ENCODE assay signal across 29 cellular contexts in genomic region chr7:117769085-117769484, GRCh38.
A peak's percentile ranks its signal among the peaks of the same experiment; 100 is the strongest.
DNase-seq lines count a peak whose midpoint lies in the region; ATAC-seq, FAIRE-seq and TF ChIP-seq lines count a peak whose summit lies in the region.
"Had no signal": no experiment of that assay in that cellular context is flagged by ENCODE, and none has a peak within 500 bp of the region (broad histone marks: within the 10 kb centered on the region; RNA-seq: fewer than 3 reads in every experiment).

No MANE protein-coding gene starts in this region.

- dilution Hi-C loops in mammary epithelial cell (cut with HindIII; ENCODE audit: low sequenced_read_pairs) = no loop called here

- H3K36me3 Mint-ChIP-seq in T-cell = no peaks in the 10 kb centered on the region
- H3K36me3 Mint-ChIP-seq: activated naive CD4-positive, alpha-beta T cell treated with anti-CD3 and anti-CD28 coated beads, Interleukin-2, amount 50 U/mL, for 24 hours; CD8-positive, alpha-beta T cell; IgD-negative memory B cell had no signal

- H3K4me1 Mint-ChIP-seq in T-cell = peaks cover 0 to 3% (median 0%) of the 10 kb centered on the region in 3 donors
- H3K4me1 Mint-ChIP-seq: activated naive CD4-positive, alpha-beta T cell treated with anti-CD3 and anti-CD28 coated beads, Interleukin-2, amount 50 U/mL, for 24 hours had no signal

- TF ChIP-seq EP300 in GM12878 (IDR thresholded peaks at IDR 0.05; ENCODE audit: borderline replicate concordance in 1 of 2, control insufficient read depth in 1 of 2, low read depth in 2 of 2, low read length in 2 of 2) = no peak

- TF ChIP-seq CTCF in GM12878 (IDR thresholded peaks at IDR 0.05 in 2 of 3, conservative IDR thresholded peaks at IDR 0.05 in 1 of 3; ENCODE audit: control insufficient read depth in 2 of 3, extremely low read depth in 1 of 3, insufficient read depth in 1 of 3, low read depth in 3 of 3, low read length in 3 of 3) = no peak
- TF ChIP-seq CTCF in mammary epithelial cell (conservative IDR thresholded peaks at IDR 0.05 in 1 of 2, IDR thresholded peaks at IDR 0.05 in 1 of 2; ENCODE audit: extremely low read depth in 1 of 2, insufficient read depth in 1 of 2, low read depth in 1 of 2, low read length in 2 of 2) = no peak

- CTCF ChIA-PET in GM12878 (lab: Yijun Ruan, JAX) (interaction anchor here (0.6 to 1.2 kb wide), 2 partner anchors 9 to 18 kb away, joined by 3 to 4 read pairs; no protein-coding TSS in a partner anchor), T-cell (lab: Charles Lee) (no interaction called here), mammary epithelial cell (lab: Charles Lee; ENCODE audit: low non-redundant PET) (no interaction called here)

- SMC1A ChIA-PET in GM12878 (lab: Charles Lee; ENCODE audit: uncharacterized antibody, unreplicated experiment) = interaction anchor here (1.2 to 1.4 kb wide), 2 partner anchors 9 to 12 kb away, joined by 4 to 5 read pairs; no protein-coding TSS in a partner anchor

- BruUV-seq in GM12878 (replicated peaks; lab: Mats Ljungman, UMichigan) = no TSS peak
- no TSS peak for BruUV-seq in mammary epithelial cell (replicated peaks; lab: Mats Ljungman, UMichigan)

- no peaks in the 10 kb centered on the region for H3K79me2 ChIP-seq in GM12878 (ENCODE audit: control insufficient read depth, insufficient read depth, low read length)
- no peaks in the 10 kb centered on the region for H3K79me2 ChIP-seq in mammary epithelial cell (ENCODE audit: insufficient read depth, low read length)

- no peak overlapping the region for H3K27ac Mint-ChIP-seq in T-cell
- H3K27ac Mint-ChIP-seq: activated naive CD4-positive, alpha-beta T cell treated with anti-CD3 and anti-CD28 coated beads, Interleukin-2, amount 50 U/mL, for 24 hours; CD8-positive, alpha-beta T cell; GM23338; IgD-negative memory B cell; stimulated activated naive CD8-positive, alpha-beta T cell treated with anti-CD3 and anti-CD28 coated beads, Interleukin-15, Interleukin-2, amounts not matched to agents 100 ng/mL and 50 ng/mL, for 24 hours had no signal

- H4K20me1 ChIP-seq in GM12878 (ENCODE audit: control insufficient read depth, insufficient read depth) (no peaks in the 10 kb centered on the region), mammary epithelial cell (ENCODE audit: insufficient read depth, low read length) (no peaks in the 10 kb centered on the region)

- no peak overlapping the region; the same call in 1 of the 2 replicates for H2AFZ ChIP-seq in GM12878 (ENCODE audit: control insufficient read depth, low read depth, low read length)
- no peak overlapping the region for H2AFZ ChIP-seq in mammary epithelial cell (ENCODE audit: low read depth, low read length)
- H2AFZ ChIP-seq: GM23338 had no signal

- no peaks in the 10 kb centered on the region for H3K36me3 ChIP-seq in GM12878 (ENCODE audit: control insufficient read depth in 2 of 2, insufficient read depth in 2 of 2, low read length in 1 of 2)
- no peaks in the 10 kb centered on the region for H3K36me3 ChIP-seq in mammary epithelial cell (ENCODE audit: insufficient read depth, low read length)
- H3K36me3 ChIP-seq: gastrocnemius medialis, transverse colon had no signal

- TF ChIP-seq RAD21 in GM12878 (IDR thresholded peaks at IDR 0.05; ENCODE audit: insufficient read depth, low read depth, low read length) = no peak

- H3K4me1 ChIP-seq in GM12878 (ENCODE audit: control insufficient read depth, insufficient read depth, low read length) = peaks cover 17% of the 10 kb centered on the region
- no peaks in the 10 kb centered on the region for H3K4me1 ChIP-seq in mammary epithelial cell (ENCODE audit: insufficient read depth, low read length)
- H3K4me1 ChIP-seq: gastrocnemius medialis, psoas muscle, transverse colon had no signal

- ATAC-seq in GM18870 (IDR thresholded peaks at IDR 0.05; ENCODE audit: unreplicated experiment) (peak; percentile 47), GM21447 (IDR thresholded peaks at IDR 0.05; ENCODE audit: unreplicated experiment) (peak; percentile 31), HG03097 (IDR thresholded peaks at IDR 0.05; ENCODE audit: low FRiP score, unreplicated experiment) (peak; percentile 52), GM12878 (0 out of 3 replicates have a peak, but pooled peaks have one; percentile 11), T-cell (replicated peaks in 1 of 4) (no peak), GM18868 (IDR thresholded peaks at IDR 0.05; ENCODE audit: unreplicated experiment) (no peak)
- ATAC-seq: activated T-cell treated with anti-CD3 and anti-CD28 coated beads, Interleukin-2, amount 50 U/mL, for 4 hours; CD8-positive, alpha-beta T cell; gastrocnemius medialis; GM23338; psoas muscle had no signal

- WGBS in GM12878 (ENCODE audit: insufficient coverage, insufficient replicate concordance, low lambda C conversion rate, missing lambda C conversion rate) = 52% methylated on average over 1 of the region's 1 CpG
- 90% methylated on average over 1 of the region's 1 CpG for WGBS in mammary epithelial cell (ENCODE audit: low coverage, missing lambda C conversion rate)

- H3K4me2 ChIP-seq in GM12878 (ENCODE audit: control insufficient read depth, insufficient read depth) (no peak overlapping the region), mammary epithelial cell (ENCODE audit: insufficient read depth, low read depth, low read length) (no peak overlapping the region)
- H3K4me2 ChIP-seq: GM23338 had no signal

- H3K27me3 Mint-ChIP-seq in T-cell = peaks cover 8 to 24% of the 10 kb centered on the region in 2 donors

- RAD21 ChIA-PET in GM12878 (lab: Charles Lee; ENCODE audit: unreplicated experiment) = no interaction called here

- no peaks in the 10 kb centered on the region for H3K9me3 ChIP-seq in GM12878 (replicated peaks; ENCODE audit: control insufficient read depth, insufficient read depth, low read length)
- H3K9me3 ChIP-seq in mammary epithelial cell (replicated peaks; ENCODE audit: insufficient read depth, low read length) = no peaks in the 10 kb centered on the region
- H3K9me3 ChIP-seq: gastrocnemius medialis, psoas muscle, transverse colon had no signal

- intact Hi-C loops in GM12878 (cut with micrococcal nuclease; ENCODE audit: unreplicated experiment) (no loop called here), posterior vena cava (cut with DNase I) (no loop called here), mammary epithelial cell (cut with micrococcal nuclease) (no loop called here)

- H3K9ac ChIP-seq in GM12878 (ENCODE audit: control insufficient read depth, insufficient read depth, low read length) (no peak overlapping the region), mammary epithelial cell (ENCODE audit: insufficient read depth, low read length) (no peak overlapping the region)

- H3K27ac ChIP-seq in GM12878 (ENCODE audit: control insufficient read depth, insufficient read depth) = no peak overlapping the region
- H3K27ac ChIP-seq in mammary epithelial cell (ENCODE audit: insufficient read depth, low read depth, low read length) = no peak overlapping the region
- H3K27ac ChIP-seq: gastrocnemius medialis, psoas muscle, RWPE1, transverse colon had no signal

- peak; percentile 47 for FAIRE-seq in GM12878 (lab: Jason Lieb, UNC)
- FAIRE-seq: astrocyte, GM12891 had no signal

- no peak overlapping the region for H3K4me3 ChIP-seq in GM12878
- H3K4me3 ChIP-seq in mammary epithelial cell (replicated peaks in 1 of 3; ENCODE audit: insufficient read depth in 1 of 3, low read depth in 2 of 3, low read length in 3 of 3) = no peak overlapping the region
- H3K4me3 ChIP-seq: gastrocnemius medialis, GM23338, psoas muscle, transverse colon had no signal

- POLR2A ChIA-PET in GM12878 (lab: Charles Lee) = no interaction called here
- POLR2A ChIA-PET in T-cell (lab: Charles Lee) = no interaction called here

- no peak for TF ChIP-seq POLR2A in GM12878 (IDR thresholded peaks at IDR 0.05; ENCODE audit: low read depth, low read length)

- DNase-seq in GM12878 (ENCODE audit: low read depth, low spot score) = no peak
- DNase-seq in T-cell = no peak
- DNase-seq in posterior vena cava (ENCODE audit: low spot score) = no peak
- DNase-seq in mammary epithelial cell = no peak
- DNase-seq: activated CD4-positive, alpha-beta T cell treated with anti-CD3 and anti-CD28 coated beads for 1 hour; activated CD8-positive, alpha-beta memory T cell treated with anti-CD3 and anti-CD28 coated beads for 24 hours; activated T-cell treated with anti-CD3 and anti-CD28 coated beads, Interleukin-2, amount 50 U/mL, for 4 hours; CD8-positive, alpha-beta T cell; cerebellar nuclear complex; effector CD4-positive, alpha-beta T cell; erythroblast; gastrocnemius medialis; islet precursor cell; NCI-H1436 treated with DMSO at 0.1 percent for 48 hours; NCI-H524 treated with DMSO at 0.1 percent for 48 hours; psoas muscle; stimulated activated CD4-positive, alpha-beta T cell treated with anti-CD3 and anti-CD28 coated beads, Interleukin-2, amount 100 ng/mL, for 48 hours; transverse colon had no signal

- no peaks in the 10 kb centered on the region for H3K9me3 Mint-ChIP-seq in T-cell
- H3K9me3 Mint-ChIP-seq: activated naive CD4-positive, alpha-beta T cell treated with anti-CD3 and anti-CD28 coated beads, Interleukin-2, amount 50 U/mL, for 24 hours; activated T-cell treated with anti-CD3 and anti-CD28 coated beads, Interleukin-2, amount 50 U/mL, for 4 hours; CD8-positive, alpha-beta T cell; GM23338; stimulated activated naive CD8-positive, alpha-beta T cell treated with anti-CD3 and anti-CD28 coated beads, Interleukin-15, Interleukin-2, amounts not matched to agents 100 ng/mL and 50 ng/mL, for 24 hours had no signal

- H3K27me3 ChIP-seq in GM12878 (replicated peaks in 1 of 2; ENCODE audit: control insufficient read depth in 2 of 2, insufficient read depth in 2 of 2, low read length in 1 of 2) = no peaks in the 10 kb centered on the region; a peak in 1 of 4 replicates
- no peaks in the 10 kb centered on the region for H3K27me3 ChIP-seq in mammary epithelial cell (ENCODE audit: insufficient read depth, low read length)
- H3K27me3 ChIP-seq: gastrocnemius medialis, transverse colon had no signal

- no peak overlapping the region for H3K4me3 Mint-ChIP-seq in T-cell
- H3K4me3 Mint-ChIP-seq: activated naive CD4-positive, alpha-beta T cell treated with anti-CD3 and anti-CD28 coated beads, Interleukin-2, amount 50 U/mL, for 24 hours; activated T-cell treated with anti-CD3 and anti-CD28 coated beads, Interleukin-2, amount 50 U/mL, for 4 hours; CD8-positive, alpha-beta T cell; GM23338; IgD-negative memory B cell; stimulated activated naive CD8-positive, alpha-beta T cell treated with anti-CD3 and anti-CD28 coated beads, Interleukin-15, Interleukin-2, amounts not matched to agents 100 ng/mL and 50 ng/mL, for 24 hours had no signal

- in situ Hi-C loops in GM12878 (cut with MboI) (no loop called here), mammary epithelial cell (cut with MboI; ENCODE audit: low sequenced_read_pairs in 2 of 2) (loop anchor here in 1 of 2 donors (25.0 kb wide), 1 partner anchor 343 kb away; no protein-coding TSS in a partner anchor)

TF ChIP-seq in GM12878, 131 proteins besides CTCF, POLR2A, EP300 and RAD21 (continues in another document):
- TF ChIP-seq MTA2 (IDR thresholded peaks at IDR 0.05; ENCODE audit: low read depth) (0 out of 2 replicates have a peak, but pooled peaks have one; percentile 8), POLR2AphosphoS2 (IDR thresholded peaks at IDR 0.05; ENCODE audit: low read depth, low read length) (no peak), BRCA1 (IDR thresholded peaks at IDR 0.05; ENCODE audit: low read depth, low read length) (no peak), IKZF2 (IDR thresholded peaks at IDR 0.05) (no peak), BCL11A (IDR thresholded peaks at IDR 0.05; ENCODE audit: low read depth, low read length) (no peak), SRF (IDR thresholded peaks at IDR 0.05; ENCODE audit: low read depth in 2 of 2, low read length in 2 of 2) (no peak)

Comparison
In these comparisons a context has a peak if more than half of its experiments do, and no peak if none do; other contexts are left out.
1. ATAC-seq: peak in GM18870 (single experiment), GM21447 (single experiment), HG03097 (single experiment) and GM12878 (single experiment); none in T-cell (0 of 4) and GM18868 (single experiment).